Comparison of ENCODE assay signal across 1 cellular context in genomic region chr2:129813404-129813803, GRCh38.
TF ChIP-seq lines count a peak whose summit lies in the region.

No MANE protein-coding gene starts in this region.

TF ChIP-seq in WTC11, 78 proteins besides CTCF, POLR2A, EP300 and RAD21 (continued from another document):
- TF ChIP-seq E2F4 (CRISPR knock-in tag; IDR thresholded peaks at IDR 0.05; ENCODE audit: borderline replicate concordance, low read depth): no peak
- no peak for TF ChIP-seq AFF4 (CRISPR knock-in tag; IDR thresholded peaks at IDR 0.05; ENCODE audit: borderline replicate concordance)
- no peak for TF ChIP-seq IRF1 (CRISPR knock-in tag; IDR thresholded peaks at IDR 0.05)
- no peak for TF ChIP-seq ZNF416 (CRISPR knock-in tag; IDR thresholded peaks at IDR 0.05)
- no peak for TF ChIP-seq TEAD4 (CRISPR knock-in tag; IDR thresholded peaks at IDR 0.05)
- TF ChIP-seq MYBL2 (CRISPR knock-in tag; IDR thresholded peaks at IDR 0.05): no peak
- TF ChIP-seq CDX4 (CRISPR knock-in tag; IDR thresholded peaks at IDR 0.05; ENCODE audit: borderline replicate concordance): no peak
- TF ChIP-seq ZNF317 (CRISPR knock-in tag; IDR thresholded peaks at IDR 0.05; ENCODE audit: borderline replicate concordance, low read depth): no peak
- TF ChIP-seq SMAD4 (CRISPR knock-in tag; IDR thresholded peaks at IDR 0.05): no peak
- TF ChIP-seq ZNF423 (CRISPR knock-in tag; IDR thresholded peaks at IDR 0.05): no peak
- TF ChIP-seq OVOL2 (CRISPR knock-in tag; IDR thresholded peaks at IDR 0.05; ENCODE audit: borderline replicate concordance): no peak
- no peak for TF ChIP-seq FOXK1 (CRISPR knock-in tag; IDR thresholded peaks at IDR 0.05)
- no peak for TF ChIP-seq ZNF512 (CRISPR knock-in tag; IDR thresholded peaks at IDR 0.05; ENCODE audit: borderline replicate concordance)
